18 cellular contexts compared by ENCODE assay signal in genomic region chr22:28711341-28711740, GRCh38. TPM values are rescaled to one million over a fixed set of nuclear protein-coding genes. Genes with fewer than 3 reads are reported as not detected.
DNase-seq lines count a peak whose midpoint lies in the region; ATAC-seq and TF ChIP-seq lines count a peak whose summit lies in the region.
"Had no signal": no experiment of that assay in that cellular context is flagged by ENCODE, and none has a peak within 500 bp of the region (broad histone marks: within the 10 kb centered on the region; RNA-seq: fewer than 3 reads in every experiment).

No MANE protein-coding gene starts in this region.

- no peak for TF ChIP-seq CTCF in HFFc6 (IDR thresholded peaks at IDR 0.05)
- TF ChIP-seq CTCF in brain microvascular endothelial cell (IDR thresholded peaks at IDR 0.05; ENCODE audit: low read depth, low read length, missing control alignments): no peak
- TF ChIP-seq CTCF in lower lobe of right lung (IDR thresholded peaks at IDR 0.05): no peak

- H3K9me3 Mint-ChIP-seq in HFFc6: no peaks in the 10 kb centered on the region
- H3K9me3 Mint-ChIP-seq: naive thymus-derived CD8-positive, alpha-beta T cell had no signal

- in situ Hi-C loops in brain microvascular endothelial cell (cut with HindIII; ENCODE audit: low pct_ligation_motif_present, low sequenced_read_pairs): no loop called here

- H3K27ac ChIP-seq in brain microvascular endothelial cell (peak overlapping the region; percentile 58), lower lobe of right lung (peak overlapping the region; percentile 20), subcutaneous abdominal adipose tissue (ENCODE audit: low read depth, low read length) (peak overlapping the region; percentile 71)
- H3K27ac ChIP-seq: BLaER1 treated with 17β-estradiol and CSF1 and Interleukin-3, amounts not matched to agents 10 nM and 100 nM; foreskin keratinocyte had no signal

- DNase-seq in HFFc6: no peak
- no peak for DNase-seq in brain microvascular endothelial cell
- DNase-seq in lower lobe of right lung: no peak
- DNase-seq in stimulated activated CD8-positive, alpha-beta memory T cell treated with anti-CD3 and anti-CD28 coated beads, Interleukin-4, amount 100 ng/mL, for 48 hours: no peak
- no peak for DNase-seq in NCI-H524 (lab: John Stamatoyannopoulos, UW)
- DNase-seq: activated CD4-positive, CD25-positive, alpha-beta regulatory T cell treated with anti-CD3 and anti-CD28 coated beads, Interleukin-2, amount 50 U/mL, for 72 hours; DMS 273 treated with DMSO at 0.1 percent for 48 hours; foreskin keratinocyte; MG63; naive thymus-derived CD8-positive, alpha-beta T cell; NCI-H1694 treated with DMSO at 0.1 percent for 48 hours; NCI-H446; SHP77 had no signal

- H3K27ac Mint-ChIP-seq in HFFc6: peak overlapping the region; percentile 94
- H3K27ac Mint-ChIP-seq: naive thymus-derived CD8-positive, alpha-beta T cell had no signal

- H3K4me1 Mint-ChIP-seq in HFFc6 (ENCODE audit: low read depth): peaks cover 62% of the 10 kb centered on the region

- no peaks in the 10 kb centered on the region; the same call in none of the 2 replicates for H3K27me3 Mint-ChIP-seq in HFFc6 (ENCODE audit: insufficient read depth)

- no peak for ATAC-seq in lower lobe of right lung
- no peak for ATAC-seq in GM18520 (IDR thresholded peaks at IDR 0.05; ENCODE audit: unreplicated experiment)
- ATAC-seq: foreskin keratinocyte; HCT116; naive thymus-derived CD8-positive, alpha-beta T cell had no signal

- no peak overlapping the region for H3K9ac ChIP-seq in subcutaneous abdominal adipose tissue (ENCODE audit: low read length in 5 of 5)
- H3K9ac ChIP-seq: BLaER1 treated with 17β-estradiol and CSF1 and Interleukin-3, amounts not matched to agents 10 nM and 100 nM had no signal

- H3K4me3 ChIP-seq in brain microvascular endothelial cell (ENCODE audit: low read depth, low read length) (no peak overlapping the region), lower lobe of right lung (no peak overlapping the region), subcutaneous abdominal adipose tissue (ENCODE audit: low read depth in 1 of 5, low read length in 5 of 5) (no peak overlapping the region)
- H3K4me3 ChIP-seq: BLaER1 treated with 17β-estradiol and CSF1 and Interleukin-3, amounts not matched to agents 10 nM and 100 nM; MG63; prostate gland had no signal

- H3K27me3 ChIP-seq in brain microvascular endothelial cell (replicated peaks) (no peaks in the 10 kb centered on the region), lower lobe of right lung (ENCODE audit: low read depth) (no peaks in the 10 kb centered on the region), subcutaneous abdominal adipose tissue (ENCODE audit: control insufficient read depth in 5 of 5, insufficient read depth in 4 of 5, low read length in 5 of 5) (no peaks in the 10 kb centered on the region)
- H3K27me3 ChIP-seq: BLaER1 treated with 17β-estradiol and CSF1 and Interleukin-3, amounts not matched to agents 10 nM and 100 nM; foreskin keratinocyte; MG63 had no signal

- intact Hi-C loops in lower lobe of right lung (cut with DNase I): no loop called here

- H3K9me3 ChIP-seq in lower lobe of right lung (no peaks in the 10 kb centered on the region), subcutaneous abdominal adipose tissue (ENCODE audit: control insufficient read depth in 5 of 5, low read length in 5 of 5) (no peaks in the 10 kb centered on the region)
- H3K9me3 ChIP-seq: BLaER1 treated with 17β-estradiol and CSF1 and Interleukin-3, amounts not matched to agents 10 nM and 100 nM; MG63; prostate gland had no signal

- peak overlapping the region; percentile 85 for H3K4me3 Mint-ChIP-seq in HFFc6
- H3K4me3 Mint-ChIP-seq: naive thymus-derived CD8-positive, alpha-beta T cell had no signal

- H3K36me3 ChIP-seq in brain microvascular endothelial cell (replicated peaks): no peaks in the 10 kb centered on the region
- no peaks in the 10 kb centered on the region for H3K36me3 ChIP-seq in lower lobe of right lung
- no peaks in the 10 kb centered on the region for H3K36me3 ChIP-seq in subcutaneous abdominal adipose tissue (ENCODE audit: control insufficient read depth in 5 of 5, insufficient read depth in 5 of 5, low read length in 5 of 5)
- H3K36me3 ChIP-seq: prostate gland had no signal

- H3K36me3 Mint-ChIP-seq in HFFc6 (ENCODE audit: low read depth): peaks cover 19% of the 10 kb centered on the region

- H3K4me1 ChIP-seq in lower lobe of right lung (peaks cover 17% of the 10 kb centered on the region), subcutaneous abdominal adipose tissue (ENCODE audit: control insufficient read depth in 5 of 5, insufficient read depth in 5 of 5, low read length in 5 of 5) (peaks cover 1 to 21% (median 11%) of the 10 kb centered on the region in 5 donors)
- H3K4me1 ChIP-seq: prostate gland had no signal

RNA-seq across cellular contexts. Expression of gene CHEK2, which starts 30.3 kb away (rescaled TPM):
- total RNA-seq in HFFc6 (2021; fragmentation: NEBNext Ultra II Directional; extraction: Animal tissue kit (Norgen Biotek cat#: 25700)): 10 to 100 TPM; 10.2 to 17.7 (median 14.9) TPM
- total RNA-seq in lower lobe of right lung: 10.0 TPM

RNA-seq across cellular contexts. Expression of gene HSCB, which starts 30.5 kb away (rescaled TPM):
- total RNA-seq in HFFc6 (2021; fragmentation: NEBNext Ultra II Directional; extraction: Animal tissue kit (Norgen Biotek cat#: 25700)): 10 to 100 TPM; 15.2 to 18.3 (median 16.5) TPM
- total RNA-seq in lower lobe of right lung: 13.4 TPM

RNA-seq across cellular contexts. Expression of gene TTC28, which starts 31.7 kb away (rescaled TPM):
- total RNA-seq in HFFc6 (2021; fragmentation: NEBNext Ultra II Directional; extraction: Animal tissue kit (Norgen Biotek cat#: 25700)): 10 to 100 TPM; 10.8 to 18.9 (median 13.6) TPM
- 39.6 TPM for total RNA-seq in lower lobe of right lung

Comparison
In these comparisons a context has a peak if more than half of its experiments do, and no peak if none do; other contexts are left out.
1. H3K27ac ChIP-seq: peak in every context shown above with its lines; median percentile 71 in subcutaneous abdominal adipose tissue; 58 in brain microvascular endothelial cell; 20 in lower lobe of right lung.